In the genomic region with DNA sequence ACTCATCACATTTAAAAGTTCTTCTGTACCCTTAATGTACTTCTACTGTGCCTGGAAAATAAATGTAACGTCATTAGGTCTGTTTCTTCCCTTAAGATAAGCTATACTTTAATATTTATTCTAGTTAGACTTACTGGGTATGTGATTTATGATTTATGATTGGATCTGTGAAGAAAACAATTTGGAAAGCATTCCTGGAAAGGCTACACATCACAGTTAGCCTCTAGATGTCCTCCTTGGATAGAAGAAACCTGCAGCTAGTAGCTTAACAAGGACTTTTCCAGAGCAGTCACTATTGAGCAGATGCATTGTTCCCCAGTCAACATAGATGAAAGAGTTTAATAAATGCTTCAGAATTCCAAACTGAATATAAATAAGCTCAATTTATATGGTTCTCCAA, we compare ENCODE assay signal across 9 cellular contexts. TPM values are rescaled to one million over a fixed set of nuclear protein-coding genes. Genes with fewer than 3 reads are reported as not detected.
A peak's percentile ranks its signal among the peaks of the same experiment; 100 is the strongest.
DNase-seq lines count a peak whose midpoint lies in the region; ATAC-seq, FAIRE-seq and TF ChIP-seq lines count a peak whose summit lies in the region.
"Had no signal": no experiment of that assay in that cellular context is flagged by ENCODE, and none has a peak within 500 bp of the region (broad histone marks: within the 10 kb centered on the region; RNA-seq: fewer than 3 reads in every experiment).

No MANE protein-coding gene starts in this region.

- no peaks in the 10 kb centered on the region for H3K9me3 ChIP-seq in endodermal cell (ENCODE audit: control insufficient read depth, low read length)
- H3K9me3 ChIP-seq in pancreas, result no peaks in the 10 kb centered on the region

- peak; percentile 70 for FAIRE-seq in G401.6 (lab: Jason Lieb, UNC)
- no peak for FAIRE-seq in pancreas (lab: Jason Lieb, UNC)

- peak; percentile 31 for DNase-seq in NCI-H1694 treated with DMSO at 0.1 percent for 48 hours (lab: John Stamatoyannopoulos, UW)
- DNase-seq in endodermal cell, result no peak
- peak in 2 of 6 donors; percentile 5 to 19 for DNase-seq in pancreas
- DNase-seq in NCI-H2196 treated with DMSO at 0.1 percent for 48 hours (lab: John Stamatoyannopoulos, UW; ENCODE audit: unreplicated experiment), result no peak

- H3K4me3 ChIP-seq in endodermal cell (ENCODE audit: low read length) (no peak overlapping the region), pancreas (no peak overlapping the region)

- H3K36me3 ChIP-seq in endodermal cell (ENCODE audit: control insufficient read depth, insufficient read depth, low read length) (no peaks in the 10 kb centered on the region), pancreas (no peaks in the 10 kb centered on the region)

- 100% methylated on average over 1 of the region's 1 CpG; no CpG with 5 or more reads in 1 of the 2 experiments for WGBS in endodermal cell (ENCODE audit: insufficient coverage in 1 of 2, insufficient read length in 1 of 2), 2 experiments
- 0 to 2% methylated on average over 1 of the region's 1 CpG for WGBS in pancreas, 2 donors

- H3K36me3 Mint-ChIP-seq in endodermal cell (ENCODE audit: low read depth), result no peaks in the 10 kb centered on the region

- no peak overlapping the region for H3K9ac ChIP-seq in endodermal cell (ENCODE audit: extremely low read depth, low read length, poor library complexity, severe bottlenecking)
- H3K9ac ChIP-seq: KMS-11 had no signal

- ATAC-seq in pancreas (peak; percentile 87 to 100 (median 98)), GM21529 (IDR thresholded peaks at IDR 0.05; ENCODE audit: unreplicated experiment) (no peak), HG02884 (IDR thresholded peaks at IDR 0.05; ENCODE audit: unreplicated experiment) (no peak)
- no peak for ATAC-seq in activated CD4-positive, CD25-positive, alpha-beta regulatory T cell treated with anti-CD3 and anti-CD28 coated beads, Interleukin-2, amount 50 U/mL, for 24 hours

- H3K4me1 ChIP-seq in endodermal cell (ENCODE audit: control insufficient read depth, insufficient read depth, low read length) (no peaks in the 10 kb centered on the region), pancreas (no peaks in the 10 kb centered on the region)

- no peaks in the 10 kb centered on the region for H3K9me3 Mint-ChIP-seq in endodermal cell

- no peaks in the 10 kb centered on the region for H3K27me3 ChIP-seq in endodermal cell (ENCODE audit: control insufficient read depth, insufficient read depth, low read length, poor library complexity, severe bottlenecking)
- H3K27me3 ChIP-seq in pancreas, result no peaks in the 10 kb centered on the region

- peak; percentile 80 for TF ChIP-seq CTCF in endodermal cell (conservative IDR thresholded peaks at IDR 0.05)
- peak in 3 of 4 donors; percentile 23 to 39 (median 27) for TF ChIP-seq CTCF in pancreas (IDR thresholded peaks at IDR 0.05)

- H3K4me1 Mint-ChIP-seq in endodermal cell, result no peaks in the 10 kb centered on the region

- intact Hi-C loops in pancreas (cut with DNase I), result loop anchor here in 2 of 3 donors (5.0 to 10.0 kb wide), 3 partner anchors 121 to 353 kb away; no protein-coding TSS in a partner anchor

- no peak overlapping the region for H3K27ac Mint-ChIP-seq in endodermal cell

- H3K27ac ChIP-seq in endodermal cell (ENCODE audit: low read depth, low read length) (no peak overlapping the region), pancreas (no peak overlapping the region)
- H3K27ac ChIP-seq: KMS-11 had no signal

- H3K4me3 Mint-ChIP-seq in endodermal cell, result no peak overlapping the region

- H3K27me3 Mint-ChIP-seq in endodermal cell (ENCODE audit: insufficient read depth), result no peaks in the 10 kb centered on the region

RNA-seq across cellular contexts. Expression of a gene that starts 22.2 kb away (rescaled TPM):
- total RNA-seq in endodermal cell (10 to 100 TPM; 20.2 to 28.0 TPM), pancreas (10 to 100 TPM in 2 of 6 donors, 1 to 10 TPM in 4; 8.0 to 13.8 (median 9.2) TPM)
- polyA plus RNA-seq in endodermal cell (2013, experiment 1 of 2), result 11.5 TPM
- polyA plus RNA-seq in endodermal cell (2013, experiment 2 of 2), result 12.6 TPM
- 1 to 10 TPM; 3.4 to 3.6 TPM for polyA plus RNA-seq in pancreas

RNA-seq across cellular contexts. Expression of a gene that starts 41.9 kb away (rescaled TPM):
- 10 to 100 TPM; 34.2 to 41.9 TPM for total RNA-seq in endodermal cell
- polyA plus RNA-seq in endodermal cell (2013, experiment 1 of 2), result 14.2 TPM
- 13.5 TPM for polyA plus RNA-seq in endodermal cell (2013, experiment 2 of 2)
- 10 to 100 TPM; 29.7 to 66.8 (median 43.1) TPM for total RNA-seq in pancreas
- 10 to 100 TPM in 1 of 2 donors, 1 to 10 TPM in 1; 6.8 to 12.9 TPM for polyA plus RNA-seq in pancreas

Comparison
In these comparisons a context has a peak if more than half of its experiments do, and no peak if none do; other contexts are left out.
1. ATAC-seq: peak in pancreas (4 of 4); none in activated CD4-positive, CD25-positive, alpha-beta regulatory T cell treated with anti-CD3 and anti-CD28 coated beads, Interleukin-2, amount 50 U/mL, for 24 hours (0 of 2), GM21529 (single experiment) and HG02884 (single experiment).